14 cellular contexts compared by ENCODE assay signal in genomic region chr4:88963817-88964216, GRCh38.
A peak's percentile ranks its signal among the peaks of the same experiment; 100 is the strongest.
DNase-seq lines count a peak whose midpoint lies in the region; ATAC-seq, FAIRE-seq and TF ChIP-seq lines count a peak whose summit lies in the region.
"Had no signal": no experiment of that assay in that cellular context is flagged by ENCODE, and none has a peak within 500 bp of the region (broad histone marks: within the 10 kb centered on the region; RNA-seq: fewer than 3 reads in every experiment).

No MANE protein-coding gene starts in this region.

- H3K27me3 ChIP-seq in PC-3 (ENCODE audit: low read length) = no peaks in the 10 kb centered on the region
- H3K27me3 ChIP-seq in gastroesophageal sphincter = no peaks in the 10 kb centered on the region

- peaks cover 49% of the 10 kb centered on the region for H3K4me1 ChIP-seq in PC-3 (ENCODE audit: insufficient read depth, low read length)
- H3K4me1 ChIP-seq in gastroesophageal sphincter = no peaks in the 10 kb centered on the region

- TF ChIP-seq CTCF in PC-3 (conservative IDR thresholded peaks at IDR 0.05; ENCODE audit: low read depth, low read length) (no peak), gastroesophageal sphincter (IDR thresholded peaks at IDR 0.05) (no peak)

- no peaks in the 10 kb centered on the region for H3K79me2 ChIP-seq in PC-3 (ENCODE audit: low read length)

- TF ChIP-seq POLR2A in gastroesophageal sphincter (IDR thresholded peaks at IDR 0.05) = no peak

- H3F3A ChIP-seq in PC-3 (ENCODE audit: low read length, unreplicated experiment) = peaks cover 6% of the 10 kb centered on the region

- DNase-seq in EH (ENCODE audit: low read depth) = peak; percentile 27
- DNase-seq in PC-3 = peak; percentile 79
- peak; percentile 54 for DNase-seq in fibroblast of the conjunctiva (ENCODE audit: low read depth)
- no peak for DNase-seq in RCC 7860 (ENCODE audit: low spot score)
- no peak for DNase-seq in stimulated activated CD4-positive, alpha-beta T cell treated with anti-CD3 and anti-CD28 coated beads, Interleukin-2, amount 100 ng/mL, for 48 hours
- DNase-seq: activated CD4-positive, alpha-beta memory T cell treated with anti-CD3 and anti-CD28 coated beads, Interleukin-2, amount 10 ng/mL, durations not matched to agents 7 days and 5 days; NCI-H2081; nephron progenitor cell; substantia nigra had no signal

- no peaks in the 10 kb centered on the region for H4K20me1 ChIP-seq in PC-3 (ENCODE audit: low read length)

- H3K9me3 ChIP-seq in PC-3 (ENCODE audit: low read length) (no peaks in the 10 kb centered on the region), gastroesophageal sphincter (no peaks in the 10 kb centered on the region)

- CTCF ChIA-PET in PC-3 (lab: Charles Lee) = no interaction called here

- ATAC-seq in HG02840 (IDR thresholded peaks at IDR 0.05; ENCODE audit: low FRiP score, unreplicated experiment) (peak; percentile 45), PC-3 (peak; percentile 84), HG03159 (IDR thresholded peaks at IDR 0.05; ENCODE audit: unreplicated experiment) (no peak), gastroesophageal sphincter (no peak)

- intact Hi-C loops in PC-3 (cut with micrococcal nuclease) = loop anchor here (1.0 to 10.0 kb wide), 3 partner anchors 38 to 259 kb away; no protein-coding TSS in a partner anchor

- H3K36me3 ChIP-seq in PC-3 (ENCODE audit: low read depth, low read length) (no peaks in the 10 kb centered on the region), gastroesophageal sphincter (no peaks in the 10 kb centered on the region)

- TF ChIP-seq EP300 in gastroesophageal sphincter (IDR thresholded peaks at IDR 0.05) = no peak

- no peak overlapping the region for H2AFZ ChIP-seq in PC-3 (ENCODE audit: low read length)

- H3K27ac ChIP-seq in PC-3 (ENCODE audit: low read length) (peak overlapping the region; percentile 90), gastroesophageal sphincter (no peak overlapping the region)
- H3K27ac ChIP-seq: HL-60, SK-N-MC had no signal

- no TSS peak for BruUV-seq in PC-3 (replicated peaks; lab: Mats Ljungman, UMichigan)

- peak overlapping the region; percentile 45 for H3K4me2 ChIP-seq in PC-3 (ENCODE audit: low read length)

- 63 to 81% methylated on average over 2 of the region's 2 CpGs for WGBS in gastroesophageal sphincter (ENCODE audit: low coverage in 1 of 2), 2 donors

- POLR2A ChIA-PET in PC-3 (lab: Charles Lee; ENCODE audit: unreplicated experiment) = no interaction called here

- peak overlapping the region; percentile 57 for H3K9ac ChIP-seq in PC-3 (ENCODE audit: low read length)

- H3K4me3 ChIP-seq in PC-3 (ENCODE audit: low read length) = peak overlapping the region; percentile 36; the same call in 1 of the 2 replicates
- H3K4me3 ChIP-seq in gastroesophageal sphincter = no peak overlapping the region
- H3K4me3 ChIP-seq: SK-N-MC had no signal

- FAIRE-seq in RCC 7860 (lab: Jason Lieb, UNC) = no peak

- H3K9me2 ChIP-seq in PC-3 (replicated peaks; ENCODE audit: low read length) = no peaks in the 10 kb centered on the region

Comparison
In these comparisons a context has a peak if more than half of its experiments do, and no peak if none do; other contexts are left out.
1. DNase-seq: peak in EH (single experiment), PC-3 (single experiment) and fibroblast of the conjunctiva (single experiment); none in RCC 7860 (single experiment) and stimulated activated CD4-positive, alpha-beta T cell treated with anti-CD3 and anti-CD28 coated beads, Interleukin-2, amount 100 ng/mL, for 48 hours (0 of 2).
2. ATAC-seq: peak in HG02840 (single experiment) and PC-3 (single experiment); none in HG03159 (single experiment) and gastroesophageal sphincter (single experiment).